In genomic region chr16:75305364-75306101, GRCh38 we compare ENCODE assay signal across 8 cellular contexts. TPM values are rescaled to one million over a fixed set of nuclear protein-coding genes. Genes with fewer than 3 reads are reported as not detected.
DNase-seq lines count a peak whose midpoint lies in the region; ATAC-seq lines count a peak whose summit lies in the region.

No MANE protein-coding gene starts in this region.

- peak; percentile 82 for ATAC-seq in GM18858 (IDR thresholded peaks at IDR 0.05; ENCODE audit: unreplicated experiment)
- peak; percentile 67 for ATAC-seq in HG03439 (IDR thresholded peaks at IDR 0.05; ENCODE audit: unreplicated experiment)
- no peak for ATAC-seq in GM18873 (IDR thresholded peaks at IDR 0.05; ENCODE audit: low FRiP score, unreplicated experiment)

- DNase-seq in AG08395 (ENCODE audit: low spot score): peak; percentile 94
- DNase-seq in RPMI7951 (ENCODE audit: low read depth): peak; percentile 100
- DNase-seq in inferior parietal cortex (ENCODE audit: extremely low spot score): peak; percentile 64
- DNase-seq in stimulated activated CD4-positive, alpha-beta T cell treated with anti-CD3 and anti-CD28 coated beads, Interleukin-1b, Interleukin-23, amount 100 ng/mL, for 4 hours (ENCODE audit: low read depth in 2 of 2): peak; percentile 35

- H3K27ac ChIP-seq in angular gyrus (ENCODE audit: low read depth, low read length): peak overlapping the region; percentile 85

RNA-seq across cellular contexts. Expression of gene BCAR1, which starts 54.1 kb away (rescaled TPM):
- 19.7 and 20.3 TPM in 2 replicates for total RNA-seq in RPMI7951 (2014; rRNA removed; shearing (Covaris generic))

Comparison
In these comparisons a context has a peak if more than half of its experiments do, and no peak if none do; other contexts are left out.
1. DNase-seq: peak in every context shown above with its lines; median percentile 100 in RPMI7951; 94 in AG08395; 64 in inferior parietal cortex; 35 in stimulated activated CD4-positive, alpha-beta T cell treated with anti-CD3 and anti-CD28 coated beads, Interleukin-1b, Interleukin-23, amount 100 ng/mL, for 4 hours.